In genomic region chr1:16088996-16089395, GRCh38 we compare ENCODE assay signal across 15 cellular contexts. TPM values are rescaled to one million over a fixed set of nuclear protein-coding genes. Genes with fewer than 3 reads are reported as not detected.
A peak's percentile ranks its signal among the peaks of the same experiment; 100 is the strongest.
DNase-seq lines count a peak whose midpoint lies in the region; ATAC-seq and TF ChIP-seq lines count a peak whose summit lies in the region.
"Had no signal": no experiment of that assay in that cellular context is flagged by ENCODE, and none has a peak within 500 bp of the region (broad histone marks: within the 10 kb centered on the region; RNA-seq: fewer than 3 reads in every experiment).

No MANE protein-coding gene starts in this region.

- no TSS peak for BruUV-seq in PC-3 (replicated peaks; lab: Mats Ljungman, UMichigan)

- H3K36me3 Mint-ChIP-seq in neural progenitor cell = no peaks in the 10 kb centered on the region
- no peaks in the 10 kb centered on the region for H3K36me3 Mint-ChIP-seq in effector memory CD8-positive, alpha-beta T cell (ENCODE audit: insufficient read depth)

- no peaks in the 10 kb centered on the region for H3K9me2 ChIP-seq in PC-3 (replicated peaks; ENCODE audit: low read length)

- H3K4me2 ChIP-seq in BLaER1 (peak overlapping the region; percentile 78), PC-3 (ENCODE audit: low read length) (no peak overlapping the region), neural progenitor cell (no peak overlapping the region)
- H3K4me2 ChIP-seq: GM23338 had no signal

- DNase-seq in PC-3 (peak; percentile 82), dedifferentiated amniotic fluid mesenchymal stem cell (ENCODE audit: extremely low spot score) (peak; percentile 78), neural progenitor cell (ENCODE audit: low spot score) (no peak), NCI-H2107 treated with DMSO at 0.1 percent for 48 hours (lab: John Stamatoyannopoulos, UW; ENCODE audit: unreplicated experiment) (no peak)
- no peak for DNase-seq in effector memory CD8-positive, alpha-beta T cell
- DNase-seq: activated T-cell treated with anti-CD3 and anti-CD28 coated beads, Interleukin-2, amount 50 U/mL, for 72 hours; pancreas had no signal

- no peaks in the 10 kb centered on the region for H3K27me3 ChIP-seq in BLaER1
- H3K27me3 ChIP-seq in PC-3 (ENCODE audit: low read length) = no peaks in the 10 kb centered on the region
- H3K27me3 ChIP-seq in neural progenitor cell = no peaks in the 10 kb centered on the region
- H3K27me3 ChIP-seq: pancreas had no signal

- H3K9me3 Mint-ChIP-seq in neural progenitor cell = no peaks in the 10 kb centered on the region
- no peaks in the 10 kb centered on the region for H3K9me3 Mint-ChIP-seq in effector memory CD8-positive, alpha-beta T cell
- H3K9me3 Mint-ChIP-seq: activated T-cell treated with anti-CD3 and anti-CD28 coated beads, Interleukin-2, amount 50 U/mL, for 72 hours; central memory CD8-positive, alpha-beta T cell; GM23338 had no signal

- H3K36me3 ChIP-seq in BLaER1 (no peaks in the 10 kb centered on the region), PC-3 (ENCODE audit: low read depth, low read length) (no peaks in the 10 kb centered on the region), neural progenitor cell (no peaks in the 10 kb centered on the region)
- H3K36me3 ChIP-seq: pancreas had no signal

- no peaks in the 10 kb centered on the region for H4K20me1 ChIP-seq in BLaER1
- no peaks in the 10 kb centered on the region for H4K20me1 ChIP-seq in PC-3 (ENCODE audit: low read length)
- no peaks in the 10 kb centered on the region for H4K20me1 ChIP-seq in neural progenitor cell (ENCODE audit: low read depth)

- H3F3A ChIP-seq in PC-3 (ENCODE audit: low read length, unreplicated experiment) (no peaks in the 10 kb centered on the region), neural progenitor cell (ENCODE audit: low read depth) (peaks cover 9% of the 10 kb centered on the region)

- TF ChIP-seq CTCF in PC-3 (conservative IDR thresholded peaks at IDR 0.05; ENCODE audit: low read depth, low read length) = no peak
- TF ChIP-seq CTCF in neural progenitor cell (IDR thresholded peaks at IDR 0.05) = no peak

- CTCF ChIA-PET in PC-3 (lab: Charles Lee) = interaction anchor here (0.5 kb wide), 1 partner anchor 101 kb away, joined by 6 read pairs; no protein-coding TSS in a partner anchor

- H3K9ac ChIP-seq in BLaER1 (no peak overlapping the region), PC-3 (ENCODE audit: low read length) (no peak overlapping the region), neural progenitor cell (no peak overlapping the region)

- intact Hi-C loops in PC-3 (cut with micrococcal nuclease) = no loop called here

- H3K4me3 ChIP-seq in BLaER1 (no peak overlapping the region), PC-3 (ENCODE audit: low read length) (no peak overlapping the region), neural progenitor cell (no peak overlapping the region)
- H3K4me3 ChIP-seq: GM23338, pancreas had no signal

- H3K4me1 Mint-ChIP-seq in neural progenitor cell = peaks cover 28% of the 10 kb centered on the region
- peaks cover 0 to 4% of the 10 kb centered on the region in 2 donors for H3K4me1 Mint-ChIP-seq in effector memory CD8-positive, alpha-beta T cell (ENCODE audit: low read depth in 2 of 2)

- ATAC-seq in PC-3 (peak; percentile 90), GM21367 (IDR thresholded peaks at IDR 0.05; ENCODE audit: unreplicated experiment) (no peak), GM18502 (IDR thresholded peaks at IDR 0.05; ENCODE audit: poor library complexity, unreplicated experiment) (no peak)
- ATAC-seq in effector memory CD8-positive, alpha-beta T cell (replicated peaks) = no peak
- ATAC-seq: activated CD4-positive, CD25-positive, alpha-beta regulatory T cell treated with anti-CD3 and anti-CD28 coated beads, Interleukin-2, amount 50 U/mL, for 24 hours; activated T-cell treated with anti-CD3 and anti-CD28 coated beads, Interleukin-2, amount 50 U/mL, for 72 hours; GM23338; pancreas had no signal

- H3K4me3 Mint-ChIP-seq in neural progenitor cell = no peak overlapping the region
- no peak overlapping the region for H3K4me3 Mint-ChIP-seq in effector memory CD8-positive, alpha-beta T cell
- H3K4me3 Mint-ChIP-seq: activated T-cell treated with anti-CD3 and anti-CD28 coated beads, Interleukin-2, amount 50 U/mL, for 72 hours; central memory CD8-positive, alpha-beta T cell; GM23338 had no signal

- peaks cover 34% of the 10 kb centered on the region for H3K4me1 ChIP-seq in BLaER1
- peaks cover 20% of the 10 kb centered on the region for H3K4me1 ChIP-seq in PC-3 (ENCODE audit: insufficient read depth, low read length)
- peaks cover 15% of the 10 kb centered on the region for H3K4me1 ChIP-seq in neural progenitor cell

- H3K9me3 ChIP-seq in BLaER1 (no peaks in the 10 kb centered on the region), PC-3 (ENCODE audit: low read length) (no peaks in the 10 kb centered on the region), neural progenitor cell (ENCODE audit: low read depth) (no peaks in the 10 kb centered on the region)
- H3K9me3 ChIP-seq: pancreas had no signal

- H3K27ac ChIP-seq in BLaER1 (no peak overlapping the region), PC-3 (ENCODE audit: low read length) (peak overlapping the region; percentile 31), neural progenitor cell (no peak overlapping the region)
- H3K27ac ChIP-seq: pancreas had no signal

- H3K27ac Mint-ChIP-seq in neural progenitor cell = peak overlapping the region; percentile 28
- H3K27ac Mint-ChIP-seq in effector memory CD8-positive, alpha-beta T cell = no peak overlapping the region
- H3K27ac Mint-ChIP-seq: activated T-cell treated with anti-CD3 and anti-CD28 coated beads, Interleukin-2, amount 50 U/mL, for 72 hours; GM23338 had no signal

- H2AFZ ChIP-seq in PC-3 (ENCODE audit: low read length) = no peak overlapping the region
- H2AFZ ChIP-seq in neural progenitor cell (replicated peaks) = no peak overlapping the region
- H2AFZ ChIP-seq: GM23338 had no signal

- POLR2A ChIA-PET in PC-3 (lab: Charles Lee; ENCODE audit: unreplicated experiment) = no interaction called here

- H3K27me3 Mint-ChIP-seq in neural progenitor cell (ENCODE audit: insufficient read depth, low read depth) = peaks cover 13% of the 10 kb centered on the region
- peaks cover 0 to 11% of the 10 kb centered on the region in 2 donors for H3K27me3 Mint-ChIP-seq in effector memory CD8-positive, alpha-beta T cell
- H3K27me3 Mint-ChIP-seq: central memory CD8-positive, alpha-beta T cell had no signal

- H3K79me2 ChIP-seq in PC-3 (ENCODE audit: low read length) (no peaks in the 10 kb centered on the region), neural progenitor cell (ENCODE audit: low read depth) (no peaks in the 10 kb centered on the region)

RNA-seq across cellular contexts. Expression of gene FAM131C, which starts 15.5 kb away (rescaled TPM):
- total RNA-seq in PC-3 (2014; rRNA removed) = 7.7 and 9.8 TPM in 2 replicates
- 0.13 and 2.6 TPM in 2 replicates for total RNA-seq in neural progenitor cell (ENCODE audit: low replicate concordance)
- total RNA-seq: liver had no signal

RNA-seq across cellular contexts. Expression of gene CLCNKB, which starts 45.4 kb away (rescaled TPM):
- total RNA-seq in PC-3 (2014; rRNA removed) = not detected in 2 replicates
- 0.97 and 2.7 TPM in 2 replicates for total RNA-seq in neural progenitor cell (ENCODE audit: low replicate concordance)
- total RNA-seq: activated T-cell treated with anti-CD3 and anti-CD28 coated beads, Interleukin-2, amount 50 U/mL, for 72 hours; glomerular endothelial cell; liver had no signal

Comparison
In these comparisons a context has a peak if more than half of its experiments do, and no peak if none do; other contexts are left out.
1. DNase-seq: peak in PC-3 (single experiment) and dedifferentiated amniotic fluid mesenchymal stem cell (single experiment); none in neural progenitor cell (single experiment), NCI-H2107 treated with DMSO at 0.1 percent for 48 hours (single experiment) and effector memory CD8-positive, alpha-beta T cell (0 of 3).